Comparison of ENCODE assay signal across 6 cellular contexts in genomic region chr12:49345048-49345839, GRCh38. TPM values are rescaled to one million over a fixed set of nuclear protein-coding genes. Genes with fewer than 3 reads are reported as not detected.
A peak's percentile ranks its signal among the peaks of the same experiment; 100 is the strongest.
DNase-seq lines count a peak whose midpoint lies in the region; ATAC-seq, FAIRE-seq and TF ChIP-seq lines count a peak whose summit lies in the region.

No MANE protein-coding gene starts in this region.

- DNase-seq in SJCRH30 (peak; percentile 58 to 60), keratinocyte (ENCODE audit: low read depth, low spot score) (no peak)

- H4K20me1 ChIP-seq in keratinocyte (ENCODE audit: control insufficient read depth, extremely low read depth, insufficient read depth, low read length) = no peaks in the 10 kb centered on the region

- H3K36me3 ChIP-seq in SJCRH30 = no peaks in the 10 kb centered on the region
- H3K36me3 ChIP-seq in keratinocyte (ENCODE audit: control insufficient read depth in 2 of 2, extremely low read depth in 1 of 2, insufficient read depth in 2 of 2, low read length in 2 of 2) = no peaks in the 10 kb centered on the region

- H3K9ac ChIP-seq in keratinocyte (ENCODE audit: control insufficient read depth, extremely low read depth, insufficient read depth, low read length) = peak overlapping the region; percentile 26

- H3K27ac ChIP-seq in SJCRH30 (no peak overlapping the region), keratinocyte (ENCODE audit: control insufficient read depth, insufficient read depth, low read length) (no peak overlapping the region)

- FAIRE-seq in keratinocyte (lab: Jason Lieb, UNC) = no peak

- ATAC-seq in GM18511 (IDR thresholded peaks at IDR 0.05; ENCODE audit: unreplicated experiment) (peak; percentile 51), HG03457 (IDR thresholded peaks at IDR 0.05; ENCODE audit: unreplicated experiment) (no peak), GM21529 (IDR thresholded peaks at IDR 0.05; ENCODE audit: unreplicated experiment) (no peak), HG03442 (IDR thresholded peaks at IDR 0.05; ENCODE audit: unreplicated experiment) (no peak)

- peak overlapping the region; percentile 42 for H2AFZ ChIP-seq in keratinocyte (ENCODE audit: control insufficient read depth, low read length)

- dilution Hi-C loops in keratinocyte (cut with MboI; ENCODE audit: extremely low pct_ligation_motif_present, low sequenced_read_pairs) = no loop called here

- H3K9me1 ChIP-seq in keratinocyte (ENCODE audit: control insufficient read depth, extremely low read depth, insufficient read depth, low read length) = no peaks in the 10 kb centered on the region

- peak overlapping the region; percentile 63 for H3K4me2 ChIP-seq in keratinocyte (ENCODE audit: control insufficient read depth, extremely low read depth, insufficient read depth, low read depth, low read length)

- H3K27me3 ChIP-seq in SJCRH30 (peaks cover 12% of the 10 kb centered on the region; the same call in 1 of the 2 replicates), keratinocyte (ENCODE audit: control insufficient read depth, extremely low read depth, insufficient read depth, low read length) (peaks cover 85% of the 10 kb centered on the region)

- H3K9me3 ChIP-seq in SJCRH30 (replicated peaks) (no peaks in the 10 kb centered on the region), keratinocyte (ENCODE audit: control insufficient read depth, low read depth, low read length) (no peaks in the 10 kb centered on the region)

- H3K79me2 ChIP-seq in keratinocyte (ENCODE audit: control insufficient read depth, insufficient read depth, low read length) = no peaks in the 10 kb centered on the region

- no peak for TF ChIP-seq CTCF in keratinocyte (optimal IDR thresholded peaks at IDR 0.05 in 1 of 3, IDR thresholded peaks at IDR 0.05 in 1 of 3, conservative IDR thresholded peaks at IDR 0.05 in 1 of 3; ENCODE audit: extremely low read depth in 1 of 3, insufficient read depth in 2 of 3, low read length in 3 of 3)

- H3K4me3 ChIP-seq in SJCRH30 = peak overlapping the region; percentile 60
- H3K4me3 ChIP-seq in keratinocyte (ENCODE audit: control insufficient read depth in 2 of 3, extremely low read depth in 1 of 3, insufficient read depth in 2 of 3, low read depth in 1 of 3, low read length in 3 of 3) = peak overlapping the region; percentile 2 to 54 (median 38)

- peaks cover 15% of the 10 kb centered on the region; the same call in 1 of the 2 replicates for H3K4me1 ChIP-seq in SJCRH30
- H3K4me1 ChIP-seq in keratinocyte (ENCODE audit: control insufficient read depth, extremely low read depth, insufficient read depth, low read length) = peaks cover 24% of the 10 kb centered on the region

RNA-seq across cellular contexts. Expression of gene DNAJC22, which starts 1.4 kb away (rescaled TPM):
- 10.7 and 11.9 TPM in 2 replicates for total RNA-seq in SJCRH30 (2014; rRNA removed; shearing (Covaris generic))
- 0.03 to 0.04 TPM in 2 of 3 replicates, not detected in the other for polyA plus RNA-seq in keratinocyte
- not detected for polyA plus RNA-seq in keratinocyte (2011; ENCODE audit: low read depth)
- polyA plus RNA-seq in keratinocyte (2011; cell fraction: cytosol; rRNA removed) = not detected in 2 replicates
- polyA plus RNA-seq in keratinocyte (2011; cell fraction: nucleus; rRNA removed) = not detected in 2 replicates
- polyA plus RNA-seq in keratinocyte (2012; ENCODE audit: low replicate concordance) = 0.02 TPM in 1 of 2 replicates, not detected in the other
- polyA minus RNA-seq in keratinocyte = not detected in 3 replicates
- polyA minus RNA-seq in keratinocyte (2011; cell fraction: cytosol; rRNA and poly(A)+ RNA removed) = not detected
- polyA minus RNA-seq in keratinocyte (2011; cell fraction: nucleus; rRNA and poly(A)+ RNA removed) = not detected in 2 replicates

RNA-seq across cellular contexts. Expression of gene C1QL4, which starts 8.3 kb away (rescaled TPM):
- 1.7 and 2.1 TPM in 2 replicates for total RNA-seq in SJCRH30 (2014; rRNA removed; shearing (Covaris generic))
- polyA plus RNA-seq in keratinocyte = 0.07 to 0.10 TPM (median 0.09 TPM) in 3 replicates
- not detected for polyA plus RNA-seq in keratinocyte (2011; ENCODE audit: low read depth)
- polyA plus RNA-seq in keratinocyte (2011; cell fraction: cytosol; rRNA removed) = 0.08 TPM in 1 of 2 replicates, not detected in the other
- 0.10 and 0.12 TPM in 2 replicates for polyA plus RNA-seq in keratinocyte (2011; cell fraction: nucleus; rRNA removed)
- polyA plus RNA-seq in keratinocyte (2012; ENCODE audit: low replicate concordance) = 0.38 TPM in 1 of 2 replicates, not detected in the other
- not detected in 3 replicates for polyA minus RNA-seq in keratinocyte
- not detected for polyA minus RNA-seq in keratinocyte (2011; cell fraction: cytosol; rRNA and poly(A)+ RNA removed)
- polyA minus RNA-seq in keratinocyte (2011; cell fraction: nucleus; rRNA and poly(A)+ RNA removed) = not detected in 2 replicates

RNA-seq across cellular contexts. Expression of gene SPATS2, which starts 22.0 kb away (rescaled TPM):
- 67.6 and 72.6 TPM in 2 replicates for total RNA-seq in SJCRH30 (2014; rRNA removed; shearing (Covaris generic))
- 46.2 to 51.3 TPM (median 47.9 TPM) in 3 replicates for polyA plus RNA-seq in keratinocyte
- polyA plus RNA-seq in keratinocyte (2011; ENCODE audit: low read depth) = 26.2 TPM
- 46.1 and 75.1 TPM in 2 replicates for polyA plus RNA-seq in keratinocyte (2011; cell fraction: cytosol; rRNA removed)
- polyA plus RNA-seq in keratinocyte (2011; cell fraction: nucleus; rRNA removed) = 54.4 and 55.0 TPM in 2 replicates
- 13.2 and 32.0 TPM in 2 replicates for polyA plus RNA-seq in keratinocyte (2012; ENCODE audit: low replicate concordance)
- polyA minus RNA-seq in keratinocyte = 45.5 to 79.7 TPM (median 46.4 TPM) in 3 replicates
- polyA minus RNA-seq in keratinocyte (2011; cell fraction: cytosol; rRNA and poly(A)+ RNA removed) = 50.5 TPM
- polyA minus RNA-seq in keratinocyte (2011; cell fraction: nucleus; rRNA and poly(A)+ RNA removed) = 39.5 and 62.9 TPM in 2 replicates

RNA-seq across cellular contexts. Expression of gene TROAP, which starts 22.2 kb away (rescaled TPM):
- 79.4 and 87.0 TPM in 2 replicates for total RNA-seq in SJCRH30 (2014; rRNA removed; shearing (Covaris generic))
- polyA plus RNA-seq in keratinocyte = 1.7 to 14.1 TPM (median 12.7 TPM) in 3 replicates
- polyA plus RNA-seq in keratinocyte (2011; ENCODE audit: low read depth) = not detected
- polyA plus RNA-seq in keratinocyte (2011; cell fraction: cytosol; rRNA removed) = 3.6 and 4.6 TPM in 2 replicates
- 5.6 and 6.0 TPM in 2 replicates for polyA plus RNA-seq in keratinocyte (2011; cell fraction: nucleus; rRNA removed)
- 0.21 and 13.6 TPM in 2 replicates for polyA plus RNA-seq in keratinocyte (2012; ENCODE audit: low replicate concordance)
- 1.7 to 20.5 TPM (median 5.5 TPM) in 3 replicates for polyA minus RNA-seq in keratinocyte
- polyA minus RNA-seq in keratinocyte (2011; cell fraction: cytosol; rRNA and poly(A)+ RNA removed) = 4.0 TPM
- 1.8 and 4.6 TPM in 2 replicates for polyA minus RNA-seq in keratinocyte (2011; cell fraction: nucleus; rRNA and poly(A)+ RNA removed)

RNA-seq across cellular contexts. Expression of gene PRPH, which starts 50.3 kb away (rescaled TPM):
- 1.7 and 3.9 TPM in 2 replicates for total RNA-seq in SJCRH30 (2014; rRNA removed; shearing (Covaris generic))
- 0.05 to 0.11 TPM (median 0.08 TPM) in 3 replicates for polyA plus RNA-seq in keratinocyte
- polyA plus RNA-seq in keratinocyte (2011; ENCODE audit: low read depth) = not detected
- not detected in 2 replicates for polyA plus RNA-seq in keratinocyte (2011; cell fraction: cytosol; rRNA removed)
- polyA plus RNA-seq in keratinocyte (2011; cell fraction: nucleus; rRNA removed) = 0.10 TPM in 1 of 2 replicates, not detected in the other
- polyA plus RNA-seq in keratinocyte (2012; ENCODE audit: low replicate concordance) = not detected in 2 replicates
- polyA minus RNA-seq in keratinocyte = not detected in 3 replicates
- polyA minus RNA-seq in keratinocyte (2011; cell fraction: cytosol; rRNA and poly(A)+ RNA removed) = not detected
- polyA minus RNA-seq in keratinocyte (2011; cell fraction: nucleus; rRNA and poly(A)+ RNA removed) = not detected in 2 replicates
